Comparison of ENCODE assay signal across 8 cellular contexts in genomic region chr5:139146809-139147742, GRCh38. TPM values are rescaled to one million over a fixed set of nuclear protein-coding genes. Genes with fewer than 3 reads are reported as not detected.
DNase-seq lines count a peak whose midpoint lies in the region; ATAC-seq, FAIRE-seq and TF ChIP-seq lines count a peak whose summit lies in the region.
"Had no signal": no experiment of that assay in that cellular context is flagged by ENCODE, and none has a peak within 500 bp of the region (broad histone marks: within the 10 kb centered on the region; RNA-seq: fewer than 3 reads in every experiment).

No MANE protein-coding gene starts in this region.

- ATAC-seq in GM18907 (IDR thresholded peaks at IDR 0.05; ENCODE audit: unreplicated experiment) = peak; percentile 64
- peak; percentile 64 for ATAC-seq in stimulated activated memory B cell treated with anti-CD40 and anti-IgM and Interleukin-4, amounts not matched to agents 10 μg/mL and 1 μg/mL and 100 μg/mL, for 72 hours

- H3K4me1 ChIP-seq in endothelial cell of umbilical vein (ENCODE audit: control insufficient read depth, extremely low read depth, insufficient read depth, low read length) = no peaks in the 10 kb centered on the region

- no peaks in the 10 kb centered on the region for H3K27me3 Mint-ChIP-seq in stimulated activated memory B cell treated with anti-CD40 and anti-IgM and Interleukin-4, amounts not matched to agents 10 μg/mL and 1 μg/mL and 100 μg/mL, for 72 hours
- H3K27me3 Mint-ChIP-seq: naive B cell had no signal

- no peaks in the 10 kb centered on the region for H3K27me3 ChIP-seq in endothelial cell of umbilical vein (ENCODE audit: control insufficient read depth in 2 of 2, insufficient read depth in 2 of 2, low read length in 2 of 2)

- BruUV-seq in endothelial cell of umbilical vein (replicated peaks; lab: Mats Ljungman, UMichigan) = no TSS peak

- H3K79me2 ChIP-seq in endothelial cell of umbilical vein (ENCODE audit: control insufficient read depth, insufficient read depth, low read length) = no peaks in the 10 kb centered on the region

- POLR2A ChIA-PET in endothelial cell of umbilical vein (lab: Charles Lee) = no interaction called here

- DNase-seq in NCI-H187 (lab: John Stamatoyannopoulos, UW) (peak; percentile 81 to 84), endothelial cell of umbilical vein (ENCODE audit: low read depth, low spot score) (no peak), NCI-H146 (lab: John Stamatoyannopoulos, UW) (no peak), NCI-H774 (lab: John Stamatoyannopoulos, UW) (no peak), OCI-M1 (lab: John Stamatoyannopoulos, UW) (no peak)
- DNase-seq: naive B cell had no signal

- FAIRE-seq in endothelial cell of umbilical vein (lab: Jason Lieb, UNC) = peak; percentile 43

- no peak overlapping the region for H3K4me2 ChIP-seq in endothelial cell of umbilical vein (ENCODE audit: insufficient read depth, low read length)

- H3K9ac ChIP-seq in endothelial cell of umbilical vein (replicated peaks; ENCODE audit: extremely low read depth, insufficient read depth, low read length) = no peak overlapping the region

- H3K9me3 Mint-ChIP-seq in stimulated activated memory B cell treated with anti-CD40 and anti-IgM and Interleukin-4, amounts not matched to agents 10 μg/mL and 1 μg/mL and 100 μg/mL, for 72 hours = no peaks in the 10 kb centered on the region
- H3K9me3 Mint-ChIP-seq: naive B cell had no signal

- no peaks in the 10 kb centered on the region for H4K20me1 ChIP-seq in endothelial cell of umbilical vein (replicated peaks; ENCODE audit: control insufficient read depth, extremely low read depth, insufficient read depth, low read length)

- no peaks in the 10 kb centered on the region for H3K9me3 ChIP-seq in endothelial cell of umbilical vein (replicated peaks; ENCODE audit: control insufficient read depth, insufficient read depth, low read length)

- intact Hi-C loops in endothelial cell of umbilical vein (cut with micrococcal nuclease) = no loop called here

- H3K4me1 Mint-ChIP-seq in stimulated activated memory B cell treated with anti-CD40 and anti-IgM and Interleukin-4, amounts not matched to agents 10 μg/mL and 1 μg/mL and 100 μg/mL, for 72 hours = peaks cover 15% of the 10 kb centered on the region

- no peaks in the 10 kb centered on the region for H3K36me3 ChIP-seq in endothelial cell of umbilical vein (ENCODE audit: control insufficient read depth in 2 of 2, extremely low read depth in 1 of 2, insufficient read depth in 2 of 2, low read length in 2 of 2)

- no peak overlapping the region for H3K4me3 Mint-ChIP-seq in stimulated activated memory B cell treated with anti-CD40 and anti-IgM and Interleukin-4, amounts not matched to agents 10 μg/mL and 1 μg/mL and 100 μg/mL, for 72 hours
- H3K4me3 Mint-ChIP-seq: naive B cell had no signal

- TF ChIP-seq POLR2A in endothelial cell of umbilical vein (IDR thresholded peaks at IDR 0.05; ENCODE audit: low read depth, low read length) = no peak

- CTCF ChIA-PET in endothelial cell of umbilical vein (lab: Charles Lee) = interaction anchor here (1.0 to 1.6 kb wide), 6 partner anchors 15 to 104 kb away, joined by 3 to 5 read pairs (median 3); no protein-coding TSS in a partner anchor

- dilution Hi-C loops in endothelial cell of umbilical vein (cut with MboI; ENCODE audit: extremely low pct_ligation_motif_present, low sequenced_read_pairs) = no loop called here

- TF ChIP-seq CTCF in endothelial cell of umbilical vein (IDR thresholded peaks at IDR 0.05; ENCODE audit: extremely low read depth in 1 of 2, insufficient read depth in 1 of 2, low read depth in 1 of 2, low read length in 2 of 2) = no peak

- H3K9me1 ChIP-seq in endothelial cell of umbilical vein (replicated peaks; ENCODE audit: control insufficient read depth, extremely low read depth, insufficient read depth, low read length) = no peaks in the 10 kb centered on the region

- peak overlapping the region; percentile 59 for H3K27ac Mint-ChIP-seq in stimulated activated memory B cell treated with anti-CD40 and anti-IgM and Interleukin-4, amounts not matched to agents 10 μg/mL and 1 μg/mL and 100 μg/mL, for 72 hours

- no peak overlapping the region for H2AFZ ChIP-seq in endothelial cell of umbilical vein (ENCODE audit: low read depth, low read length)

- H3K36me3 Mint-ChIP-seq in stimulated activated memory B cell treated with anti-CD40 and anti-IgM and Interleukin-4, amounts not matched to agents 10 μg/mL and 1 μg/mL and 100 μg/mL, for 72 hours = peaks cover 2% of the 10 kb centered on the region

- H3K4me3 ChIP-seq in endothelial cell of umbilical vein (replicated peaks in 1 of 3; ENCODE audit: insufficient read depth in 1 of 3, low read depth in 1 of 3, low read length in 3 of 3) = no peak overlapping the region

- no peak overlapping the region for H3K27ac ChIP-seq in endothelial cell of umbilical vein (ENCODE audit: insufficient read depth, low read depth, low read length)

TF ChIP-seq in endothelial cell of umbilical vein, 7 proteins besides CTCF, POLR2A, EP300 and RAD21:
- no peak for TF ChIP-seq GATA2 (IDR thresholded peaks at IDR 0.05; ENCODE audit: insufficient read depth, insufficient read length, low read depth, low read length)
- TF ChIP-seq FOS (IDR thresholded peaks at IDR 0.05; ENCODE audit: borderline replicate concordance, insufficient read depth, low read length) = no peak
- TF ChIP-seq MYC (IDR thresholded peaks at IDR 0.05; ENCODE audit: low read depth, low read length) = no peak
- no peak for TF ChIP-seq MAX (IDR thresholded peaks at IDR 0.05; ENCODE audit: insufficient read depth, insufficient read length)
- TF ChIP-seq JUN (IDR thresholded peaks at IDR 0.05; ENCODE audit: borderline replicate concordance, insufficient read depth, insufficient read length, low read depth) = no peak
- no peak for TF ChIP-seq EZH2 (IDR thresholded peaks at IDR 0.05; ENCODE audit: borderline replicate concordance, low read depth, low read length, severe bottlenecking)
- no peak for TF ChIP-seq POLR2AphosphoS5 (IDR thresholded peaks at IDR 0.05; ENCODE audit: insufficient read depth, low read depth, low read length)

RNA-seq across cellular contexts. Expression of gene SIL1, which starts 51.1 kb away (rescaled TPM):
- total RNA-seq in endothelial cell of umbilical vein = 35.4 and 47.6 TPM in 2 replicates
- 67.2 and 110 TPM in 2 replicates for polyA plus RNA-seq in endothelial cell of umbilical vein
- 44.2 and 57.5 TPM in 2 replicates for polyA plus RNA-seq in endothelial cell of umbilical vein (2011; cell fraction: cytosol; rRNA removed)
- 21.5 and 22.9 TPM in 2 replicates for polyA plus RNA-seq in endothelial cell of umbilical vein (2011; cell fraction: nucleus; rRNA removed)
- polyA plus RNA-seq in endothelial cell of umbilical vein (2012) = 43.9 and 50.4 TPM in 2 replicates
- polyA minus RNA-seq in endothelial cell of umbilical vein = 29.5 and 34.0 TPM in 2 replicates
- 17.8 TPM for polyA minus RNA-seq in endothelial cell of umbilical vein (2011; cell fraction: cytosol; rRNA and poly(A)+ RNA removed)
- 11.9 and 13.7 TPM in 2 replicates for polyA minus RNA-seq in endothelial cell of umbilical vein (2011; cell fraction: nucleus; rRNA and poly(A)+ RNA removed)

Comparison
In these comparisons a context has a peak if more than half of its experiments do, and no peak if none do; other contexts are left out.
1. DNase-seq: peak in NCI-H187 (2 of 2); none in endothelial cell of umbilical vein (single experiment), NCI-H146 (single experiment), NCI-H774 (single experiment) and OCI-M1 (single experiment).